In genomic region chr9:84397822-84398221, GRCh38 we compare ENCODE assay signal across 9 cellular contexts. TPM values are rescaled to one million over a fixed set of nuclear protein-coding genes. Genes with fewer than 3 reads are reported as not detected.
DNase-seq lines count a peak whose midpoint lies in the region; ATAC-seq and TF ChIP-seq lines count a peak whose summit lies in the region.
"Had no signal": no experiment of that assay in that cellular context is flagged by ENCODE, and none has a peak within 500 bp of the region (broad histone marks: within the 10 kb centered on the region; RNA-seq: fewer than 3 reads in every experiment).

No MANE protein-coding gene starts in this region.

- peaks cover 0 to 5% of the 10 kb centered on the region in 2 donors for H3K27me3 ChIP-seq in breast epithelium

- H3K27ac ChIP-seq in breast epithelium: no peak overlapping the region

- intact Hi-C loops in MCF 10A (cut with micrococcal nuclease): loop anchor here (1.0 to 2.0 kb wide), 9 partner anchors 65 to 1212 kb away; partner anchors contain the start of gene NTRK2
- intact Hi-C loops in breast epithelium (cut with DNase I; ENCODE audit: low total_unique reads): no loop called here

- no TSS peak for BruUV-seq in MCF 10A (replicated peaks; lab: Mats Ljungman, UMichigan)

- no peak for TF ChIP-seq POLR2A in breast epithelium (IDR thresholded peaks at IDR 0.05)

- DNase-seq in MCF 10A (ENCODE audit: unreplicated experiment) (peak; percentile 46), breast epithelium (ENCODE audit: low spot score in 2 of 2) (no peak), fibroblast of the conjunctiva (ENCODE audit: low read depth) (peak; percentile 34), superior temporal gyrus (ENCODE audit: extremely low spot score) (no peak)
- no peak for DNase-seq in activated CD8-positive, alpha-beta memory T cell treated with anti-CD3 and anti-CD28 coated beads for 24 hours

- no peak overlapping the region for H3K4me3 Mint-ChIP-seq in MCF 10A (ENCODE audit: unreplicated experiment)
- no peak overlapping the region for H3K4me3 Mint-ChIP-seq in stimulated activated memory B cell treated with anti-CD40 and anti-IgM and Interleukin-4, amounts not matched to agents 10 μg/mL and 1 μg/mL and 100 μg/mL, for 72 hours
- H3K4me3 Mint-ChIP-seq: activated CD4-positive, alpha-beta T cell treated with anti-CD3 and anti-CD28 coated beads, Interleukin-2, amount 10 ng/mL, durations not matched to agents 24 days and 14 days had no signal

- no peaks in the 10 kb centered on the region for H3K36me3 ChIP-seq in breast epithelium

- H3K9me3 ChIP-seq in breast epithelium: peaks cover 0 to 5% of the 10 kb centered on the region in 2 donors

- CTCF ChIA-PET in MCF 10A (lab: Yijun Ruan, JAX): interaction anchor here (0.6 to 6.6 kb wide), 29 partner anchors 8 to 1276 kb away, joined by 3 to 44 read pairs (median 4); no protein-coding TSS in a partner anchor

- H3K4me1 ChIP-seq in breast epithelium: no peaks in the 10 kb centered on the region

- POLR2A ChIA-PET in MCF 10A (lab: Yijun Ruan, JAX): interaction anchor here (0.6 to 1.9 kb wide), 3 partner anchors 66 to 1213 kb away, joined by 3 to 13 read pairs (median 3); no protein-coding TSS in a partner anchor

- TF ChIP-seq CTCF in MCF 10A (IDR thresholded peaks at IDR 0.05; ENCODE audit: unreplicated experiment) (no peak), breast epithelium (IDR thresholded peaks at IDR 0.05) (no peak)

- no peak overlapping the region for H3K27ac Mint-ChIP-seq in MCF 10A (ENCODE audit: low read depth, unreplicated experiment)
- H3K27ac Mint-ChIP-seq in stimulated activated memory B cell treated with anti-CD40 and anti-IgM and Interleukin-4, amounts not matched to agents 10 μg/mL and 1 μg/mL and 100 μg/mL, for 72 hours: no peak overlapping the region
- H3K27ac Mint-ChIP-seq: activated CD4-positive, alpha-beta T cell treated with anti-CD3 and anti-CD28 coated beads, Interleukin-2, amount 10 ng/mL, durations not matched to agents 24 days and 14 days had no signal

- no peaks in the 10 kb centered on the region for H3K27me3 Mint-ChIP-seq in MCF 10A (ENCODE audit: insufficient read depth, unreplicated experiment)
- peaks cover 12% of the 10 kb centered on the region for H3K27me3 Mint-ChIP-seq in stimulated activated memory B cell treated with anti-CD40 and anti-IgM and Interleukin-4, amounts not matched to agents 10 μg/mL and 1 μg/mL and 100 μg/mL, for 72 hours
- H3K27me3 Mint-ChIP-seq: activated CD4-positive, alpha-beta T cell treated with anti-CD3 and anti-CD28 coated beads, Interleukin-2, amount 10 ng/mL, durations not matched to agents 24 days and 14 days had no signal

- H3K4me1 Mint-ChIP-seq in MCF 10A (ENCODE audit: insufficient read depth, unreplicated experiment): no peaks in the 10 kb centered on the region
- no peaks in the 10 kb centered on the region for H3K4me1 Mint-ChIP-seq in stimulated activated memory B cell treated with anti-CD40 and anti-IgM and Interleukin-4, amounts not matched to agents 10 μg/mL and 1 μg/mL and 100 μg/mL, for 72 hours
- H3K4me1 Mint-ChIP-seq: activated CD4-positive, alpha-beta T cell treated with anti-CD3 and anti-CD28 coated beads, Interleukin-2, amount 10 ng/mL, durations not matched to agents 24 days and 14 days had no signal

- H3K36me3 Mint-ChIP-seq in MCF 10A (ENCODE audit: insufficient read depth, unreplicated experiment): no peaks in the 10 kb centered on the region
- no peaks in the 10 kb centered on the region for H3K36me3 Mint-ChIP-seq in stimulated activated memory B cell treated with anti-CD40 and anti-IgM and Interleukin-4, amounts not matched to agents 10 μg/mL and 1 μg/mL and 100 μg/mL, for 72 hours

- peak; percentile 32; the same call in 2 of the 3 replicates for ATAC-seq in SK-N-SH treated with all-trans-retinoic acid at 6 μM for 48 hours
- no peak for ATAC-seq in HG02973 (IDR thresholded peaks at IDR 0.05; ENCODE audit: unreplicated experiment)
- ATAC-seq in stimulated activated memory B cell treated with anti-CD40 and anti-IgM and Interleukin-4, amounts not matched to agents 10 μg/mL and 1 μg/mL and 100 μg/mL, for 72 hours: no peak

- no peaks in the 10 kb centered on the region for H3K9me3 Mint-ChIP-seq in MCF 10A (ENCODE audit: unreplicated experiment)
- H3K9me3 Mint-ChIP-seq in stimulated activated memory B cell treated with anti-CD40 and anti-IgM and Interleukin-4, amounts not matched to agents 10 μg/mL and 1 μg/mL and 100 μg/mL, for 72 hours: no peaks in the 10 kb centered on the region
- H3K9me3 Mint-ChIP-seq: activated CD4-positive, alpha-beta T cell treated with anti-CD3 and anti-CD28 coated beads, Interleukin-2, amount 10 ng/mL, durations not matched to agents 24 days and 14 days had no signal

- no peak overlapping the region for H3K4me3 ChIP-seq in breast epithelium

TF ChIP-seq in SK-N-SH treated with all-trans-retinoic acid at 6 μM for 48 hours, 23 proteins besides CTCF, POLR2A, EP300 and RAD21:
- TF ChIP-seq ZC3H10 (CRISPR knock-in tag; IDR thresholded peaks at IDR 0.05) (no peak), ZNF8 (CRISPR knock-in tag; IDR thresholded peaks at IDR 0.05) (no peak), SNAI2 (CRISPR knock-in tag; IDR thresholded peaks at IDR 0.05) (no peak), ZFP3 (CRISPR knock-in tag; IDR thresholded peaks at IDR 0.05) (no peak), TCF4 (CRISPR knock-in tag; IDR thresholded peaks at IDR 0.05; ENCODE audit: borderline replicate concordance) (no peak), BACH2 (CRISPR knock-in tag; IDR thresholded peaks at IDR 0.05; ENCODE audit: borderline replicate concordance) (no peak), ARNTL (CRISPR knock-in tag; IDR thresholded peaks at IDR 0.05; ENCODE audit: borderline replicate concordance, low read depth) (no peak), POU6F1 (CRISPR knock-in tag; IDR thresholded peaks at IDR 0.05; ENCODE audit: borderline replicate concordance, low read depth) (no peak), ISL1 (CRISPR knock-in tag; IDR thresholded peaks at IDR 0.05) (no peak), CSDC2 (CRISPR knock-in tag; IDR thresholded peaks at IDR 0.05) (no peak), PATZ1 (CRISPR knock-in tag; IDR thresholded peaks at IDR 0.05; ENCODE audit: borderline replicate concordance) (no peak), PPARA (CRISPR knock-in tag; IDR thresholded peaks at IDR 0.05; ENCODE audit: borderline replicate concordance) (no peak), TSHZ2 (CRISPR knock-in tag; IDR thresholded peaks at IDR 0.05) (no peak)

RNA-seq across cellular contexts. Expression of gene SLC28A3, which starts 57.3 kb away (rescaled TPM):
- 0.47 and 0.77 TPM in 2 replicates for total RNA-seq in MCF 10A (2022)
- 10 to 100 TPM in 2 of 3 donors, under 1 TPM in 1; 0.16 to 52.7 (median 10.5) TPM for total RNA-seq in breast epithelium

Comparison
In these comparisons a context has a peak if more than half of its experiments do, and no peak if none do; other contexts are left out.
1. DNase-seq: peak in MCF 10A (single experiment) and fibroblast of the conjunctiva (single experiment); none in breast epithelium (0 of 2), activated CD8-positive, alpha-beta memory T cell treated with anti-CD3 and anti-CD28 coated beads for 24 hours (single experiment) and superior temporal gyrus (single experiment).